8 cellular contexts compared by ENCODE assay signal in genomic region chr1:65147424-65148177, GRCh38. TPM values are rescaled to one million over a fixed set of nuclear protein-coding genes. Genes with fewer than 3 reads are reported as not detected.
DNase-seq lines count a peak whose midpoint lies in the region; ATAC-seq and TF ChIP-seq lines count a peak whose summit lies in the region.

No MANE protein-coding gene starts in this region.

- peaks cover 15% of the 10 kb centered on the region for H3K79me2 ChIP-seq in OCI-LY3 (ENCODE audit: low read length)

- intact Hi-C loops in left ventricle myocardium inferior (cut with micrococcal nuclease) = no loop called here
- intact Hi-C loops in prostate gland (cut with DNase I) = loop anchor here (2.0 to 5.0 kb wide), 2 partner anchors 59 to 80 kb away; no protein-coding TSS in a partner anchor

- H3K9ac ChIP-seq in BLaER1 = peak overlapping the region; percentile 73
- peak overlapping the region; percentile 71 for H3K9ac ChIP-seq in OCI-LY3 (ENCODE audit: low read length)

- H3K36me3 ChIP-seq in BLaER1 = no peaks in the 10 kb centered on the region
- peaks cover 4% of the 10 kb centered on the region for H3K36me3 ChIP-seq in OCI-LY3 (replicated peaks; ENCODE audit: low read depth, low read length)
- no peaks in the 10 kb centered on the region for H3K36me3 ChIP-seq in left ventricle myocardium inferior
- H3K36me3 ChIP-seq in prostate gland = no peaks in the 10 kb centered on the region

- peak overlapping the region; percentile 87 for H3K4me3 Mint-ChIP-seq in activated naive CD8-positive, alpha-beta T cell treated with anti-CD3 and anti-CD28 coated beads for 36 hours

- TF ChIP-seq CTCF in OCI-LY3 (IDR thresholded peaks at IDR 0.05; ENCODE audit: low read depth, low read length) (no peak), left ventricle myocardium inferior (IDR thresholded peaks at IDR 0.05; ENCODE audit: borderline replicate concordance) (no peak), prostate gland (IDR thresholded peaks at IDR 0.05) (no peak)

- H4K20me1 ChIP-seq in BLaER1 = peaks cover 37% of the 10 kb centered on the region
- H4K20me1 ChIP-seq in OCI-LY3 (ENCODE audit: insufficient read depth, low read length) = peaks cover 6% of the 10 kb centered on the region; the same call in 1 of the 2 replicates

- H3K9me3 Mint-ChIP-seq in activated naive CD8-positive, alpha-beta T cell treated with anti-CD3 and anti-CD28 coated beads for 36 hours = no peaks in the 10 kb centered on the region

- TF ChIP-seq POLR2A in prostate gland (IDR thresholded peaks at IDR 0.05) = peak; percentile 27

- peaks cover 25% of the 10 kb centered on the region for H3K4me1 Mint-ChIP-seq in activated naive CD8-positive, alpha-beta T cell treated with anti-CD3 and anti-CD28 coated beads for 36 hours

- no peaks in the 10 kb centered on the region for H3K9me3 ChIP-seq in BLaER1
- no peaks in the 10 kb centered on the region for H3K9me3 ChIP-seq in OCI-LY3 (ENCODE audit: insufficient read depth, low read length)
- H3K9me3 ChIP-seq in left ventricle myocardium inferior (replicated peaks) = no peaks in the 10 kb centered on the region
- no peaks in the 10 kb centered on the region for H3K9me3 ChIP-seq in prostate gland

- peaks cover 50% of the 10 kb centered on the region for H3K27me3 Mint-ChIP-seq in activated naive CD8-positive, alpha-beta T cell treated with anti-CD3 and anti-CD28 coated beads for 36 hours

- H3K4me2 ChIP-seq in BLaER1 (peak overlapping the region; percentile 100), OCI-LY3 (ENCODE audit: low read length) (peak overlapping the region; percentile 74)

- H3K4me1 ChIP-seq in BLaER1 (peaks cover 27% of the 10 kb centered on the region), OCI-LY3 (ENCODE audit: low read length) (peaks cover 9% of the 10 kb centered on the region), left ventricle myocardium inferior (peaks cover 50% of the 10 kb centered on the region), prostate gland (replicated peaks) (no peaks in the 10 kb centered on the region)

- WGBS in prostate gland = under 1% methylated on average over 81 of the region's 88 CpGs

- H3K27ac Mint-ChIP-seq in activated naive CD8-positive, alpha-beta T cell treated with anti-CD3 and anti-CD28 coated beads for 36 hours = peak overlapping the region; percentile 86

- H3K4me3 ChIP-seq in BLaER1 = peak overlapping the region; percentile 88
- H3K4me3 ChIP-seq in OCI-LY3 (ENCODE audit: low read length) = peak overlapping the region; percentile 79
- peak overlapping the region; percentile 92 for H3K4me3 ChIP-seq in left ventricle myocardium inferior
- peak overlapping the region; percentile 66 to 75 for H3K4me3 ChIP-seq in prostate gland

- DNase-seq in activated naive CD8-positive, alpha-beta T cell treated with anti-CD3 and anti-CD28 coated beads for 36 hours = peak; percentile 72
- peak; percentile 60 for DNase-seq in left ventricle myocardium inferior
- DNase-seq in prostate gland (ENCODE audit: low spot score) = peak; percentile 46
- no peak for DNase-seq in effector CD4-positive, alpha-beta T cell

- H3K36me3 Mint-ChIP-seq in activated naive CD8-positive, alpha-beta T cell treated with anti-CD3 and anti-CD28 coated beads for 36 hours = peaks cover 26% of the 10 kb centered on the region

- peak overlapping the region; percentile 79; the same call in 1 of the 2 replicates for H2AFZ ChIP-seq in OCI-LY3 (ENCODE audit: low read depth, low read length)

- H3K27me3 ChIP-seq in BLaER1 (peaks cover 64% of the 10 kb centered on the region), OCI-LY3 (ENCODE audit: low read depth, low read length) (no peaks in the 10 kb centered on the region), left ventricle myocardium inferior (ENCODE audit: low read depth) (no peaks in the 10 kb centered on the region), prostate gland (replicated peaks; ENCODE audit: insufficient read depth) (no peaks in the 10 kb centered on the region)

- H3K27ac ChIP-seq in BLaER1 (peak overlapping the region; percentile 44; the same call in 1 of the 2 replicates), OCI-LY3 (ENCODE audit: low read length) (no peak overlapping the region), left ventricle myocardium inferior (replicated peaks) (peak overlapping the region; percentile 93), prostate gland (peak overlapping the region; percentile 91 to 92)

- ATAC-seq in GM18909 (IDR thresholded peaks at IDR 0.05; ENCODE audit: poor library complexity, unreplicated experiment) (peak; percentile 71), HG03103 (IDR thresholded peaks at IDR 0.05; ENCODE audit: low read depth, unreplicated experiment) (peak; percentile 53)

RNA-seq across cellular contexts. Expression of gene AK4, which starts 0.4 kb away (rescaled TPM):
- total RNA-seq in activated naive CD8-positive, alpha-beta T cell treated with anti-CD3 and anti-CD28 coated beads for 36 hours = 100 to 1,000 TPM; 129 TPM
- total RNA-seq in left ventricle myocardium inferior (168 TPM), prostate gland (10 to 100 TPM; 46.5 to 63.1 TPM)
